ENCODE assay signal across 15 cellular contexts in the genomic region with DNA sequence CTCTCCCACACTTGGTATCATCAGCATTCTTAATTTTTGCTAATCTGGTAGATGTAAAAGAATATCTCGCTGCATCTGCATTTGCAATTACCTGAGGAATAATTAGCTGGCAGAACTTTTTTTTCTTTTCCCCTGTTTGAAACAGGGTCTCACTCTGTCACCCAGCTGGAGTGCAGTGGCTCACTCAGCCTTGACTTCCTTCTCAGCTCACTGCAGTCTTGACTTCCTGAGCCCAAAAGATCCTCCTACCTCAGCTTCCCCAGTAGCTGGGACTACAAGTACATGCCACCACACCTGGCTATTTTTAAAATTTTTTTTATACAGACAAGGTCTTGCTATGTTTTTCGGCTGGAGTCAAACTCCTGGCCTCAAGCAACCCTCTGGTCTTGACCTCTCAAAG. TPM values are rescaled to one million over a fixed set of nuclear protein-coding genes. Genes with fewer than 3 reads are reported as not detected.
DNase-seq lines count a peak whose midpoint lies in the region; ATAC-seq and TF ChIP-seq lines count a peak whose summit lies in the region.
"Had no signal": no experiment of that assay in that cellular context is flagged by ENCODE, and none has a peak within 500 bp of the region (broad histone marks: within the 10 kb centered on the region; RNA-seq: fewer than 3 reads in every experiment).

No MANE protein-coding gene starts in this region.

- DNase-seq in NAMALWA (ENCODE audit: low spot score) (peak; percentile 69), activated B cell treated with CpG ODN at 0.5 μM for 24 hours (no peak), transverse colon (no peak), osteocyte (ENCODE audit: extremely low spot score, unreplicated experiment) (no peak)
- DNase-seq: BE2C; Calu3; CD4-positive, alpha-beta T cell; DMS 273 treated with DMSO at 0.1 percent for 48 hours; GM23248 had no signal

- ATAC-seq in activated B cell treated with CpG ODN at 0.5 μM for 24 hours (ENCODE audit: low read depth) (peak; percentile 37), GM18498 (IDR thresholded peaks at IDR 0.05; ENCODE audit: unreplicated experiment) (no peak)
- ATAC-seq in stimulated activated memory B cell treated with anti-CD40 and anti-IgM and Interleukin-4, amounts not matched to agents 10 μg/mL and 1 μg/mL and 100 μg/mL, for 72 hours = peak; percentile 50
- ATAC-seq: GM12878, HCT116, HepG2 had no signal

- H3K4me1 ChIP-seq in BLaER1 (peaks cover 28% of the 10 kb centered on the region), transverse colon (peaks cover 0 to 18% (median 4%) of the 10 kb centered on the region in 4 donors)

- in situ Hi-C loops in transverse colon (cut with MboI; ENCODE audit: low pct_ligation_motif_present in 1 of 4, low pct_unique_long_range_greater_than_20kb in 1 of 4, low sequenced_read_pairs in 3 of 4) = no loop called here

- H3K36me3 ChIP-seq in BLaER1 (no peaks in the 10 kb centered on the region), transverse colon (no peaks in the 10 kb centered on the region)
- H3K36me3 ChIP-seq: BE2C had no signal

- no peak for TF ChIP-seq CTCF in activated B cell treated with CpG ODN at 0.5 μM for 24 hours (IDR thresholded peaks at IDR 0.05)
- no peak for TF ChIP-seq CTCF in transverse colon (IDR thresholded peaks at IDR 0.05)
- no peak for TF ChIP-seq CTCF in osteocyte (IDR thresholded peaks at IDR 0.05)

- CTCF ChIA-PET in activated B cell treated with CpG ODN at 0.5 μM for 24 hours (lab: Charles Lee) = no interaction called here

- H3K4me1 Mint-ChIP-seq in activated B cell treated with CpG ODN at 0.5 μM for 24 hours = peaks cover 15% of the 10 kb centered on the region
- peaks cover 10% of the 10 kb centered on the region for H3K4me1 Mint-ChIP-seq in stimulated activated memory B cell treated with anti-CD40 and anti-IgM and Interleukin-4, amounts not matched to agents 10 μg/mL and 1 μg/mL and 100 μg/mL, for 72 hours
- peaks cover 21% of the 10 kb centered on the region for H3K4me1 Mint-ChIP-seq in osteocyte (ENCODE audit: unreplicated experiment)

- H3K9me3 ChIP-seq in BLaER1 (peaks cover 12% of the 10 kb centered on the region), transverse colon (no peaks in the 10 kb centered on the region)
- H3K9me3 ChIP-seq: BE2C had no signal

- no peak for TF ChIP-seq EP300 in transverse colon (IDR thresholded peaks at IDR 0.05; ENCODE audit: low read depth)

- intact Hi-C loops in activated B cell treated with CpG ODN at 0.5 μM for 24 hours (cut with micrococcal nuclease) = no loop called here
- intact Hi-C loops in transverse colon (cut with DNase I; ENCODE audit: low total_unique reads) = no loop called here

- peak overlapping the region; percentile 52 for H3K4me2 ChIP-seq in BLaER1

- H3K9me3 Mint-ChIP-seq in activated B cell treated with CpG ODN at 0.5 μM for 24 hours (no peaks in the 10 kb centered on the region), osteocyte (ENCODE audit: unreplicated experiment) (no peaks in the 10 kb centered on the region)
- H3K9me3 Mint-ChIP-seq in stimulated activated memory B cell treated with anti-CD40 and anti-IgM and Interleukin-4, amounts not matched to agents 10 μg/mL and 1 μg/mL and 100 μg/mL, for 72 hours = no peaks in the 10 kb centered on the region
- H3K9me3 Mint-ChIP-seq: CD4-positive, alpha-beta T cell had no signal

- H3K4me3 Mint-ChIP-seq in activated B cell treated with CpG ODN at 0.5 μM for 24 hours = peak overlapping the region; percentile 17
- H3K4me3 Mint-ChIP-seq in stimulated activated memory B cell treated with anti-CD40 and anti-IgM and Interleukin-4, amounts not matched to agents 10 μg/mL and 1 μg/mL and 100 μg/mL, for 72 hours = no peak overlapping the region
- no peak overlapping the region for H3K4me3 Mint-ChIP-seq in osteocyte (ENCODE audit: unreplicated experiment)
- H3K4me3 Mint-ChIP-seq: CD4-positive, alpha-beta T cell had no signal

- no peak overlapping the region for H3K4me3 ChIP-seq in BLaER1
- H3K4me3 ChIP-seq in transverse colon = no peak overlapping the region
- H3K4me3 ChIP-seq: GM12878, GM23248 had no signal

- 86 to 100% methylated on average over 1 to 2 of the region's 2 CpGs for WGBS in transverse colon (ENCODE audit: low coverage in 1 of 2), 2 donors

- H4K20me1 ChIP-seq in BLaER1 = no peaks in the 10 kb centered on the region

- H3K27me3 Mint-ChIP-seq in activated B cell treated with CpG ODN at 0.5 μM for 24 hours = no peaks in the 10 kb centered on the region
- H3K27me3 Mint-ChIP-seq in stimulated activated memory B cell treated with anti-CD40 and anti-IgM and Interleukin-4, amounts not matched to agents 10 μg/mL and 1 μg/mL and 100 μg/mL, for 72 hours = peaks cover 8% of the 10 kb centered on the region
- no peaks in the 10 kb centered on the region for H3K27me3 Mint-ChIP-seq in osteocyte (ENCODE audit: unreplicated experiment)

- H3K27ac Mint-ChIP-seq in activated B cell treated with CpG ODN at 0.5 μM for 24 hours (no peak overlapping the region), osteocyte (ENCODE audit: unreplicated experiment) (no peak overlapping the region)
- H3K27ac Mint-ChIP-seq in stimulated activated memory B cell treated with anti-CD40 and anti-IgM and Interleukin-4, amounts not matched to agents 10 μg/mL and 1 μg/mL and 100 μg/mL, for 72 hours = no peak overlapping the region
- H3K27ac Mint-ChIP-seq: CD4-positive, alpha-beta T cell had no signal

- POLR2A ChIA-PET in activated B cell treated with CpG ODN at 0.5 μM for 24 hours (lab: Charles Lee) = interaction anchor here (0.6 kb wide), 1 partner anchor 206 kb away, joined by 4 read pairs; no protein-coding TSS in a partner anchor

- TF ChIP-seq POLR2A in transverse colon (IDR thresholded peaks at IDR 0.05) = no peak

- no peak overlapping the region for H3K9ac ChIP-seq in BLaER1
- H3K9ac ChIP-seq: GM23248 had no signal

- H3K36me3 Mint-ChIP-seq in activated B cell treated with CpG ODN at 0.5 μM for 24 hours (ENCODE audit: low read depth) (no peaks in the 10 kb centered on the region), osteocyte (ENCODE audit: unreplicated experiment) (peaks cover 2% of the 10 kb centered on the region)
- no peaks in the 10 kb centered on the region for H3K36me3 Mint-ChIP-seq in stimulated activated memory B cell treated with anti-CD40 and anti-IgM and Interleukin-4, amounts not matched to agents 10 μg/mL and 1 μg/mL and 100 μg/mL, for 72 hours

- H3K27me3 ChIP-seq in BLaER1 (no peaks in the 10 kb centered on the region), transverse colon (no peaks in the 10 kb centered on the region)
- H3K27me3 ChIP-seq: BE2C had no signal

- H3K27ac ChIP-seq in BLaER1 = no peak overlapping the region
- H3K27ac ChIP-seq in transverse colon = no peak overlapping the region
- H3K27ac ChIP-seq: GM23248 had no signal

RNA-seq across cellular contexts. Expression of gene ENAH, which starts 35.4 kb away (rescaled TPM):
- total RNA-seq in activated B cell treated with CpG ODN at 0.5 μM for 24 hours (1.2 and 1.4 TPM in 2 replicates), transverse colon (100 to 1,000 TPM in 1 of 4 donors, 10 to 100 TPM in 3; 14.7 to 140 (median 33.9) TPM), osteocyte (232 and 233 TPM in 2 replicates)
- total RNA-seq: CD4-positive, alpha-beta T cell had no signal
